In genomic region chr21:44928500-44929241, GRCh38 we compare ENCODE assay signal across 8 cellular contexts. TPM values are rescaled to one million over a fixed set of nuclear protein-coding genes. Genes with fewer than 3 reads are reported as not detected.
DNase-seq lines count a peak whose midpoint lies in the region; ATAC-seq, FAIRE-seq and TF ChIP-seq lines count a peak whose summit lies in the region.
"Not testable (repeated sequence)": the region's sequence is repeated elsewhere in the genome, so short reads cannot be mapped to it uniquely, and the experiment has no call there.

No MANE protein-coding gene starts in this region.

- DNase-seq in A549 (ENCODE audit: low read depth in 1 of 2, low spot score in 1 of 2); SJCRH30; activated T-cell treated with anti-CD3 and anti-CD28 coated beads, Interleukin-2, amount 50 U/mL, for 72 hours: not testable (repeated sequence)
- peak; percentile 65 for DNase-seq in HT1080 (ENCODE audit: low read depth)
- DNase-seq in caudate nucleus (lab: John Stamatoyannopoulos, UW), result peak in 4 of 61 donors; percentile 23 to 45 (median 36)
- peak; percentile 80 for DNase-seq in hepatic stellate cell (ENCODE audit: low spot score)
- DNase-seq in trophoblast cell, result peak in 1 of 2 donors; percentile 57

- H3K18ac ChIP-seq in trophoblast cell (ENCODE audit: low read length), result not testable (repeated sequence)

- not testable (repeated sequence) for H3K4ac ChIP-seq in trophoblast cell (ENCODE audit: low read depth, low read length)

- not testable (repeated sequence) for TF ChIP-seq RAD21 in A549 (conservative IDR thresholded peaks at IDR 0.05 in 1 of 2, IDR thresholded peaks at IDR 0.05 in 1 of 2)

- not testable (repeated sequence) for H2AFZ ChIP-seq in trophoblast cell (ENCODE audit: insufficient read depth, low read length, poor library complexity)

- not testable (repeated sequence) for H4K20me1 ChIP-seq in DOHH2 (ENCODE audit: control insufficient read depth, insufficient read depth, low read depth, low read length)

- not testable (repeated sequence) for H4K91ac ChIP-seq in trophoblast cell (ENCODE audit: low read depth, low read length)

- H3K27ac ChIP-seq in A549 (peak overlapping the region; percentile 96 to 98), SJCRH30 (peak overlapping the region; percentile 73), caudate nucleus (ENCODE audit: low read depth, low read length) (peak overlapping the region; percentile 58)
- not testable (repeated sequence) for H3K27ac ChIP-seq in DOHH2 (ENCODE audit: low read depth, low read length); trophoblast cell (ENCODE audit: low read depth, low read length)

- TF ChIP-seq CTCF in A549 (IDR thresholded peaks at IDR 0.05); DOHH2 (IDR thresholded peaks at IDR 0.05; ENCODE audit: low read depth, low read length, poor library complexity, severe bottlenecking): not testable (repeated sequence)

- peak overlapping the region; percentile 84 to 87 for H3K4me3 Mint-ChIP-seq in activated T-cell treated with anti-CD3 and anti-CD28 coated beads, Interleukin-2, amount 50 U/mL, for 72 hours

- H4K8ac ChIP-seq in trophoblast cell (ENCODE audit: low read depth, low read length), result not testable (repeated sequence)

- H3K4me2 ChIP-seq in A549 (peak overlapping the region; percentile 99), DOHH2 (ENCODE audit: low read length) (peak overlapping the region; percentile 57; the same call in 1 of the 2 replicates), trophoblast cell (ENCODE audit: low read length) (peak overlapping the region; percentile 41)

- FAIRE-seq in A549 (lab: Jason Lieb, UNC), result not testable (repeated sequence)

- H4K12ac ChIP-seq in trophoblast cell (ENCODE audit: low read depth, low read length), result not testable (repeated sequence)

- H2BK5ac ChIP-seq in trophoblast cell (ENCODE audit: low read depth, low read length, poor library complexity), result not testable (repeated sequence)

- not testable (repeated sequence) for H3K79me2 ChIP-seq in DOHH2 (ENCODE audit: control insufficient read depth, low read length); trophoblast cell (ENCODE audit: control insufficient read depth, insufficient read depth, low read length, poor library complexity)

- peaks cover 18% of the 10 kb centered on the region for H3F3A ChIP-seq in DOHH2 (ENCODE audit: control insufficient read depth, insufficient read depth)

- H3K27me3 Mint-ChIP-seq in activated T-cell treated with anti-CD3 and anti-CD28 coated beads, Interleukin-2, amount 50 U/mL, for 72 hours (ENCODE audit: low read depth), result not testable (repeated sequence)

- H3K23ac ChIP-seq in trophoblast cell (ENCODE audit: low read length), result not testable (repeated sequence)

- H3K9me3 Mint-ChIP-seq in activated T-cell treated with anti-CD3 and anti-CD28 coated beads, Interleukin-2, amount 50 U/mL, for 72 hours, result not testable (repeated sequence)

- H3K14ac ChIP-seq in trophoblast cell (ENCODE audit: low read length), result not testable (repeated sequence)

- not testable (repeated sequence) for TF ChIP-seq EP300 in A549 (IDR thresholded peaks at IDR 0.05)

- peak overlapping the region; percentile 66 for H3K27ac Mint-ChIP-seq in activated T-cell treated with anti-CD3 and anti-CD28 coated beads, Interleukin-2, amount 50 U/mL, for 72 hours

- not testable (repeated sequence) for H3K4me3 ChIP-seq in A549; DOHH2 (ENCODE audit: low read length); trophoblast cell (ENCODE audit: low read depth, low read length)
- peak overlapping the region; percentile 23; the same call in 1 of the 2 replicates for H3K4me3 ChIP-seq in SJCRH30

- H2BK12ac ChIP-seq in trophoblast cell (ENCODE audit: low read length), result peak overlapping the region; percentile 23

- H3K4me1 ChIP-seq in A549, result peaks cover 45% of the 10 kb centered on the region
- H3K4me1 ChIP-seq in DOHH2 (ENCODE audit: control insufficient read depth, low read length), result peaks cover 89% of the 10 kb centered on the region
- peaks cover 53% of the 10 kb centered on the region for H3K4me1 ChIP-seq in SJCRH30
- peaks cover 16 to 33% of the 10 kb centered on the region in 2 experiments for H3K4me1 ChIP-seq in trophoblast cell (ENCODE audit: control insufficient read depth in 1 of 2, insufficient read depth in 2 of 2, low read length in 2 of 2)

- H3K79me1 ChIP-seq in trophoblast cell (ENCODE audit: low read length), result not testable (repeated sequence)

- peaks cover 82% of the 10 kb centered on the region for H3K4me1 Mint-ChIP-seq in activated T-cell treated with anti-CD3 and anti-CD28 coated beads, Interleukin-2, amount 50 U/mL, for 72 hours (ENCODE audit: low read depth)

- H3K27me3 ChIP-seq in DOHH2 (ENCODE audit: control insufficient read depth, low read length), result peaks cover 91% of the 10 kb centered on the region
- H3K27me3 ChIP-seq in SJCRH30, result not testable (repeated sequence)
- H3K27me3 ChIP-seq in trophoblast cell (ENCODE audit: insufficient read depth, low read length), result peaks cover 46% of the 10 kb centered on the region

- not testable (repeated sequence) for H2BK120ac ChIP-seq in trophoblast cell (ENCODE audit: insufficient read depth, low read length, poor library complexity)

- not testable (repeated sequence) for H3K9me3 ChIP-seq in A549; DOHH2 (ENCODE audit: control insufficient read depth, insufficient read depth, low read length); SJCRH30 (replicated peaks)
- H3K9me3 ChIP-seq in trophoblast cell (ENCODE audit: insufficient read depth, low read depth, low read length), result peaks cover 15% of the 10 kb centered on the region

- POLR2A ChIA-PET in A549 (lab: Yijun Ruan, JAX), result interaction anchor here (1.5 to 3.4 kb wide), 3 partner anchors 11 to 56 kb away, joined by 3 to 28 read pairs (median 9); partner anchors contain the start of genes PTTG1IP and SLX9

- not testable (repeated sequence) for ATAC-seq in A549; activated T-cell treated with anti-CD3 and anti-CD28 coated beads, Interleukin-2, amount 50 U/mL, for 72 hours (replicated peaks in 1 of 2)

- CTCF ChIA-PET in A549 (lab: Yijun Ruan, JAX), result interaction anchor here (0.6 to 3.2 kb wide), 12 partner anchors 11 to 199 kb away, joined by 3 to 13 read pairs (median 4); partner anchors contain the start of genes PTTG1IP and SLX9

- WGBS in A549 (ENCODE audit: missing lambda C conversion rate), result 64% methylated on average over 14 of the region's 16 CpGs
- no CpG with 5 or more reads among the region's 16 CpGs for WGBS in trophoblast cell (ENCODE audit: extremely low coverage, insufficient coverage, insufficient read length)

- not testable (repeated sequence) for TF ChIP-seq POLR2A in A549 (IDR thresholded peaks at IDR 0.05; ENCODE audit: low read length)

- not testable (repeated sequence) for H2AK5ac ChIP-seq in trophoblast cell (ENCODE audit: low read length)

- not testable (repeated sequence) for H3K9me2 ChIP-seq in DOHH2 (replicated peaks; ENCODE audit: control insufficient read depth, low read length)

- not testable (repeated sequence) for H3K36me3 ChIP-seq in DOHH2 (ENCODE audit: control insufficient read depth, low read length); SJCRH30; trophoblast cell (ENCODE audit: control insufficient read depth in 1 of 2, insufficient read depth in 2 of 2, low read length in 2 of 2)

- H3K9ac ChIP-seq in trophoblast cell (ENCODE audit: low read length), result not testable (repeated sequence)

- H3K36me3 Mint-ChIP-seq in activated T-cell treated with anti-CD3 and anti-CD28 coated beads, Interleukin-2, amount 50 U/mL, for 72 hours (ENCODE audit: insufficient read depth in 2 of 2), result not testable (repeated sequence)

RNA-seq across cellular contexts. Expression of gene ITGB2, which starts 8.0 kb away (rescaled TPM):
- 0.59 and 0.62 TPM in 2 replicates for polyA plus RNA-seq in A549 (2011; rRNA removed)
- polyA plus RNA-seq in A549 (2012; cell fraction: cytosol; rRNA removed), result 0.27 and 0.32 TPM in 2 replicates
- 0.65 and 1.1 TPM in 2 replicates for polyA plus RNA-seq in A549 (2012; cell fraction: nucleus; rRNA removed)
- polyA plus RNA-seq in A549 (2017; fragmentation: RNase III; extraction: RNeasy Plus Mini Kit Qiagen cat#74134 plus additional on column Dnase treatment), result 0.34 to 0.54 TPM (median 0.46 TPM) in 3 replicates
- 0.29 and 1.1 TPM in 2 replicates for polyA minus RNA-seq in A549 (2011; rRNA and poly(A)+ RNA removed)
- total RNA-seq in HT1080 (2014; rRNA removed; shearing (Covaris generic)), result 1.6 and 1.8 TPM in 2 replicates
- polyA plus RNA-seq in HT1080 (2015; cell fraction: cytosol; rRNA removed), result 4.4 and 5.4 TPM in 2 replicates
- 6.5 and 8.3 TPM in 2 replicates for polyA plus RNA-seq in HT1080 (2015; cell fraction: nucleus; rRNA removed)
- 38.8 and 42.4 TPM in 2 replicates for total RNA-seq in SJCRH30 (2014; rRNA removed; shearing (Covaris generic))
- total RNA-seq in activated T-cell treated with anti-CD3 and anti-CD28 coated beads, Interleukin-2, amount 50 U/mL, for 72 hours, result 100 to 1,000 TPM; 248 to 287 TPM
- 0.03 TPM in 2 replicates for polyA plus RNA-seq in trophoblast cell (2013)

RNA-seq across cellular contexts. Expression of gene SLX9, which starts 11.2 kb away (rescaled TPM):
- polyA plus RNA-seq in A549 (2011; rRNA removed) (12.7 and 26.9 TPM in 2 replicates), A549 (2017; fragmentation: RNase III; extraction: RNeasy Plus Mini Kit Qiagen cat#74134 plus additional on column Dnase treatment) (40.4 to 43.1 TPM (median 40.6 TPM) in 3 replicates)
- polyA plus RNA-seq in A549 (2012; cell fraction: cytosol; rRNA removed), result 46.9 and 53.8 TPM in 2 replicates
- 34.0 and 36.1 TPM in 2 replicates for polyA plus RNA-seq in A549 (2012; cell fraction: nucleus; rRNA removed)
- 6.0 and 9.4 TPM in 2 replicates for polyA minus RNA-seq in A549 (2011; rRNA and poly(A)+ RNA removed)
- 26.3 and 31.2 TPM in 2 replicates for total RNA-seq in HT1080 (2014; rRNA removed; shearing (Covaris generic))
- 18.0 and 22.7 TPM in 2 replicates for polyA plus RNA-seq in HT1080 (2015; cell fraction: cytosol; rRNA removed)
- polyA plus RNA-seq in HT1080 (2015; cell fraction: nucleus; rRNA removed), result 10.4 and 14.0 TPM in 2 replicates
- total RNA-seq in SJCRH30 (2014; rRNA removed; shearing (Covaris generic)), result 26.8 and 32.3 TPM in 2 replicates
- total RNA-seq in activated T-cell treated with anti-CD3 and anti-CD28 coated beads, Interleukin-2, amount 50 U/mL, for 72 hours, result 10 to 100 TPM; 38.7 to 48.9 TPM
- 19.1 and 21.1 TPM in 2 replicates for polyA plus RNA-seq in trophoblast cell (2013)

RNA-seq across cellular contexts. Expression of gene PTTG1IP, which starts 55.2 kb away (rescaled TPM):
- 97.6 and 99.4 TPM in 2 replicates for polyA plus RNA-seq in A549 (2011; rRNA removed)
- 49.3 and 65.6 TPM in 2 replicates for polyA plus RNA-seq in A549 (2012; cell fraction: cytosol; rRNA removed)
- polyA plus RNA-seq in A549 (2012; cell fraction: nucleus; rRNA removed), result 52.1 and 60.9 TPM in 2 replicates
- 93.2 to 103 TPM (median 98.7 TPM) in 3 replicates for polyA plus RNA-seq in A549 (2017; fragmentation: RNase III; extraction: RNeasy Plus Mini Kit Qiagen cat#74134 plus additional on column Dnase treatment)
- polyA minus RNA-seq in A549 (2011; rRNA and poly(A)+ RNA removed), result 51.4 and 52.1 TPM in 2 replicates
- 377 and 408 TPM in 2 replicates for total RNA-seq in HT1080 (2014; rRNA removed; shearing (Covaris generic))
- polyA plus RNA-seq in HT1080 (2015; cell fraction: cytosol; rRNA removed), result 335 and 348 TPM in 2 replicates
- 228 and 231 TPM in 2 replicates for polyA plus RNA-seq in HT1080 (2015; cell fraction: nucleus; rRNA removed)
- total RNA-seq in SJCRH30 (2014; rRNA removed; shearing (Covaris generic)), result 195 TPM in 2 replicates
- 10 to 100 TPM; 63.9 to 70.5 TPM for total RNA-seq in activated T-cell treated with anti-CD3 and anti-CD28 coated beads, Interleukin-2, amount 50 U/mL, for 72 hours
- 258 and 262 TPM in 2 replicates for polyA plus RNA-seq in trophoblast cell (2013)

Comparison
In these comparisons a context has a peak if more than half of its experiments do, and no peak if none do; other contexts are left out.
1. H3K4me2 ChIP-seq: peak in every context shown above with its lines; median percentile 99 in A549; 57 in DOHH2; 41 in trophoblast cell.
2. RNA of gene ITGB2, which starts 8.0 kb away (total RNA-seq): 248 to 287 TPM in activated T-cell treated with anti-CD3 and anti-CD28 coated beads, Interleukin-2, amount 50 U/mL, for 72 hours and 38.8 to 42.4 TPM in SJCRH30; 1.6 to 1.8 TPM in HT1080; every median in the first group is over 10 times any median in the second.